In genomic region chr1:212949771-212950170, GRCh38 we compare ENCODE assay signal across 10 cellular contexts. TPM values are rescaled to one million over a fixed set of nuclear protein-coding genes. Genes with fewer than 3 reads are reported as not detected.
DNase-seq lines count a peak whose midpoint lies in the region; ATAC-seq and TF ChIP-seq lines count a peak whose summit lies in the region.
"Had no signal": no experiment of that assay in that cellular context is flagged by ENCODE, and none has a peak within 500 bp of the region (broad histone marks: within the 10 kb centered on the region; RNA-seq: fewer than 3 reads in every experiment).

No MANE protein-coding gene starts in this region.

- DNase-seq in GM12864 (ENCODE audit: low read depth) (no peak), PC-3 (no peak), fibroblast of the aortic adventitia (ENCODE audit: low read depth) (no peak), retinal pigment epithelial cell (ENCODE audit: low read depth) (no peak), CD1c-positive myeloid dendritic cell (ENCODE audit: extremely low spot score) (no peak), middle frontal gyrus (ENCODE audit: extremely low spot score, low spot score) (no peak)
- DNase-seq: MV-4-11 had no signal

- CTCF ChIA-PET in PC-3 (lab: Charles Lee) = no interaction called here

- intact Hi-C loops in PC-3 (cut with micrococcal nuclease) = loop anchor here (5.0 kb wide), 1 partner anchor 92 kb away; the partner anchor contains the start of gene FLVCR1

- peak overlapping the region; percentile 98 for H3K4me2 ChIP-seq in PC-3 (ENCODE audit: low read length)

- no peaks in the 10 kb centered on the region for H4K20me1 ChIP-seq in PC-3 (ENCODE audit: low read length)

- no peaks in the 10 kb centered on the region for H3K36me3 ChIP-seq in PC-3 (ENCODE audit: low read depth, low read length)
- H3K36me3 ChIP-seq: neutrophil had no signal

- H3K9ac ChIP-seq in PC-3 (ENCODE audit: low read length) = peak overlapping the region; percentile 20; the same call in 1 of the 2 replicates

- peaks cover 13% of the 10 kb centered on the region for H3K4me1 ChIP-seq in PC-3 (ENCODE audit: insufficient read depth, low read length)

- no peaks in the 10 kb centered on the region for H3K27me3 ChIP-seq in PC-3 (ENCODE audit: low read length)

- H3K4me3 ChIP-seq in GM12864 (ENCODE audit: low read depth, low read length) = peak overlapping the region; percentile 72
- H3K4me3 ChIP-seq in PC-3 (ENCODE audit: low read length) = peak overlapping the region; percentile 71
- peak overlapping the region; percentile 64 for H3K4me3 ChIP-seq in fibroblast of the aortic adventitia (ENCODE audit: low read depth, low read length)
- peak overlapping the region; percentile 72 for H3K4me3 ChIP-seq in retinal pigment epithelial cell (ENCODE audit: low read length)

- peak overlapping the region; percentile 90 for H2AFZ ChIP-seq in PC-3 (ENCODE audit: low read length)

- H3K9me2 ChIP-seq in PC-3 (replicated peaks; ENCODE audit: low read length) = no peaks in the 10 kb centered on the region

- no peak overlapping the region for H3K27ac ChIP-seq in PC-3 (ENCODE audit: low read length)
- H3K27ac ChIP-seq: neutrophil had no signal

- TF ChIP-seq CTCF in GM12864 (IDR thresholded peaks at IDR 0.05; ENCODE audit: low read depth, low read length, missing control alignments) (no peak), PC-3 (conservative IDR thresholded peaks at IDR 0.05; ENCODE audit: low read depth, low read length) (no peak), fibroblast of the aortic adventitia (IDR thresholded peaks at IDR 0.05; ENCODE audit: insufficient read depth, low read length) (no peak), retinal pigment epithelial cell (conservative IDR thresholded peaks at IDR 0.05; ENCODE audit: low read depth, low read length) (no peak)

- POLR2A ChIA-PET in PC-3 (lab: Charles Lee; ENCODE audit: unreplicated experiment) = no interaction called here

- H3K79me2 ChIP-seq in PC-3 (ENCODE audit: low read length) = no peaks in the 10 kb centered on the region

- no peaks in the 10 kb centered on the region for H3F3A ChIP-seq in PC-3 (ENCODE audit: low read length, unreplicated experiment)

- no TSS peak for BruUV-seq in PC-3 (replicated peaks; lab: Mats Ljungman, UMichigan)

- ATAC-seq in PC-3 (no peak; the same call in 1 of the 2 replicates), HG02884 (IDR thresholded peaks at IDR 0.05; ENCODE audit: unreplicated experiment) (no peak), HG03342 (IDR thresholded peaks at IDR 0.05; ENCODE audit: unreplicated experiment) (no peak)

- H3K9me3 ChIP-seq in PC-3 (ENCODE audit: low read length) = no peaks in the 10 kb centered on the region
- H3K9me3 ChIP-seq: neutrophil had no signal

RNA-seq across cellular contexts. Expression of gene VASH2, which starts 0.6 kb away (rescaled TPM):
- 4.7 TPM in 2 replicates for total RNA-seq in PC-3 (2014; rRNA removed)
- total RNA-seq in fibroblast of the aortic adventitia (ENCODE audit: low replicate concordance) = 0.90 and 3.3 TPM in 2 replicates
